In genomic region chr4:57148177-57148576, GRCh38 we compare ENCODE assay signal across 19 cellular contexts. TPM values are rescaled to one million over a fixed set of nuclear protein-coding genes. Genes with fewer than 3 reads are reported as not detected.
A peak's percentile ranks its signal among the peaks of the same experiment; 100 is the strongest.
DNase-seq lines count a peak whose midpoint lies in the region; FAIRE-seq and TF ChIP-seq lines count a peak whose summit lies in the region.
"Had no signal": no experiment of that assay in that cellular context is flagged by ENCODE, and none has a peak within 500 bp of the region (broad histone marks: within the 10 kb centered on the region; RNA-seq: fewer than 3 reads in every experiment).

No MANE protein-coding gene starts in this region.

- H3K4me3 Mint-ChIP-seq in osteocyte (ENCODE audit: unreplicated experiment): no peak overlapping the region
- H3K4me3 Mint-ChIP-seq: CD8-positive, alpha-beta T cell; GM23338 had no signal

- no peaks in the 10 kb centered on the region for H3K27me3 ChIP-seq in bronchial epithelial cell (ENCODE audit: control insufficient read depth, insufficient read depth, low read length)
- H3K27me3 ChIP-seq: BLaER1 had no signal

- DNase-seq in ELR (ENCODE audit: low read depth) (peak; percentile 43), HT1080 (ENCODE audit: low read depth) (peak; percentile 46), bronchial epithelial cell (ENCODE audit: low read depth) (peak; percentile 40), osteocyte (ENCODE audit: extremely low spot score, unreplicated experiment) (no peak), Kasumi-1 (lab: John Stamatoyannopoulos, UW) (no peak), DMS 273 (lab: John Stamatoyannopoulos, UW; ENCODE audit: unreplicated experiment) (no peak)
- no peak for DNase-seq in stimulated activated naive CD4-positive, alpha-beta T cell (lab: John Stamatoyannopoulos, UW)
- DNase-seq: CD8-positive, alpha-beta T cell; DMS79; GF-D8; Karpas-422; NCI-H187 treated with DMSO at 0.1 percent for 48 hours; NCI-H2171 treated with DMSO at 0.1 percent for 48 hours; NCI-H510A; NCI-H774; T-helper 1 cell had no signal

- H3K4me1 Mint-ChIP-seq in osteocyte (ENCODE audit: unreplicated experiment): peaks cover 70% of the 10 kb centered on the region
- H3K4me1 Mint-ChIP-seq: GM23338 had no signal

- H3K27me3 Mint-ChIP-seq in osteocyte (ENCODE audit: unreplicated experiment): no peaks in the 10 kb centered on the region

- peak overlapping the region; percentile 84 for H3K27ac Mint-ChIP-seq in osteocyte (ENCODE audit: unreplicated experiment)
- H3K27ac Mint-ChIP-seq: CD8-positive, alpha-beta T cell; GM23338 had no signal

- no peak overlapping the region for H3K4me3 ChIP-seq in bronchial epithelial cell (ENCODE audit: low read depth, low read length)
- H3K4me3 ChIP-seq: BLaER1, GM23338 had no signal

- H3K36me3 ChIP-seq in bronchial epithelial cell (ENCODE audit: control insufficient read depth, insufficient read depth, low read length): no peaks in the 10 kb centered on the region
- H3K36me3 ChIP-seq: BLaER1 had no signal

- FAIRE-seq in bronchial epithelial cell (lab: Jason Lieb, UNC): no peak
- FAIRE-seq: GM12891 had no signal

- no peaks in the 10 kb centered on the region for H3K9me3 Mint-ChIP-seq in osteocyte (ENCODE audit: unreplicated experiment)
- H3K9me3 Mint-ChIP-seq: CD8-positive, alpha-beta T cell; GM23338 had no signal

- no peaks in the 10 kb centered on the region for H3K36me3 Mint-ChIP-seq in osteocyte (ENCODE audit: unreplicated experiment)
- H3K36me3 Mint-ChIP-seq: CD8-positive, alpha-beta T cell had no signal

- TF ChIP-seq CTCF in bronchial epithelial cell (IDR thresholded peaks at IDR 0.05; ENCODE audit: insufficient read depth, low read length, severe bottlenecking) (no peak), osteocyte (IDR thresholded peaks at IDR 0.05) (no peak)

RNA-seq across cellular contexts. Expression of gene IGFBP7, which starts 38.0 kb away (rescaled TPM):
- 65.0 and 84.9 TPM in 2 replicates for total RNA-seq in HT1080 (2014; rRNA removed; shearing (Covaris generic))
- 245 and 257 TPM in 2 replicates for polyA plus RNA-seq in HT1080 (2015; cell fraction: cytosol; rRNA removed)
- 242 and 275 TPM in 2 replicates for polyA plus RNA-seq in HT1080 (2015; cell fraction: nucleus; rRNA removed)
- total RNA-seq in bronchial epithelial cell (89.9 and 92.9 TPM in 2 replicates), osteocyte (3,484 and 3,576 TPM in 2 replicates)
- total RNA-seq: CD8-positive, alpha-beta T cell had no signal

Comparison
In these comparisons a context has a peak if more than half of its experiments do, and no peak if none do; other contexts are left out.
1. DNase-seq: peak in ELR (single experiment), HT1080 (single experiment) and bronchial epithelial cell (single experiment); none in osteocyte (single experiment), stimulated activated naive CD4-positive, alpha-beta T cell (0 of 6), Kasumi-1 (0 of 2) and DMS 273 (single experiment).
2. RNA of gene IGFBP7, which starts 38.0 kb away (total RNA-seq): 3,484 to 3,576 TPM in osteocyte; 89.9 to 92.9 TPM in bronchial epithelial cell and 65.0 to 84.9 TPM in HT1080; every median in the first group is over 10 times any median in the second.